In genomic region chr1:103145449-103145848, GRCh38 we compare ENCODE assay signal across 31 cellular contexts. TPM values are rescaled to one million over a fixed set of nuclear protein-coding genes. Genes with fewer than 3 reads are reported as not detected.
"Had no signal": no experiment of that assay in that cellular context is flagged by ENCODE, and none has a peak within 500 bp of the region (broad histone marks: within the 10 kb centered on the region; RNA-seq: fewer than 3 reads in every experiment).

No MANE protein-coding gene starts in this region.

- H3K9me3 ChIP-seq: esophagus muscularis mucosa, heart left ventricle, left lung, lower lobe of right lung, right lobe of liver, stomach, thyroid gland, upper lobe of left lung had no signal

- H3K27ac ChIP-seq: esophagus muscularis mucosa, foreskin keratinocyte, heart left ventricle, left lung, lower lobe of right lung, right lobe of liver, stomach, thyroid gland, upper lobe of left lung, WERI-Rb-1 had no signal

- DNase-seq: activated CD4-positive, alpha-beta memory T cell treated with anti-CD3 and anti-CD28 coated beads for 36 hours; activated CD4-positive, alpha-beta T cell treated with anti-CD3 and anti-CD28 coated beads for 48 hours; activated CD8-positive, alpha-beta memory T cell treated with anti-CD3 and anti-CD28 coated beads, Interleukin-2, amount 50 U/mL, for 4 hours; activated effector memory CD4-positive, alpha-beta T cell treated with anti-CD3 and anti-CD28 coated beads, Interleukin-2, amount 50 U/mL, for 16 hours; activated naive CD4-positive, alpha-beta T cell treated with anti-CD3 and anti-CD28 coated beads, Interleukin-2, amount 10 ng/mL, durations not matched to agents 7 days and 5 days; activated naive CD8-positive, alpha-beta T cell treated with anti-CD3 and anti-CD28 coated beads, Interleukin-2, amount 10 ng/mL, durations not matched to agents 7 days and 5 days; activated T-cell treated with anti-CD3 and anti-CD28 coated beads, Interleukin-2, amount 50 U/mL, for 1 hour; amniotic stem cell; caudate nucleus; effector CD4-positive, alpha-beta T cell; foreskin keratinocyte; heart left ventricle; kidney glomerular epithelial cell; left lung; lower lobe of right lung; right lobe of liver; small intestine; stimulated activated CD4-positive, alpha-beta T cell treated with anti-CD3 and anti-CD28 coated beads, Interleukin-1b, Interleukin-23, amount 100 ng/mL, for 48 hours; stimulated activated naive B cell treated with anti-CD40 and anti-IgM and Interleukin-4, amounts not matched to agents 10 μg/mL and 1 μg/mL and 100 μg/mL, for 72 hours; stomach; thyroid gland; upper lobe of left lung; WERI-Rb-1 had no signal

- H3K4me1 ChIP-seq: esophagus muscularis mucosa, heart left ventricle, left lung, lower lobe of right lung, right lobe of liver, stomach, thyroid gland, upper lobe of left lung had no signal

- H3K36me3 ChIP-seq: esophagus muscularis mucosa, heart left ventricle, left lung, lower lobe of right lung, right lobe of liver, stomach, thyroid gland, upper lobe of left lung, WERI-Rb-1 had no signal

- H3K4me3 ChIP-seq: esophagus muscularis mucosa, heart left ventricle, left lung, lower lobe of right lung, right lobe of liver, stomach, thyroid gland, upper lobe of left lung had no signal

- H3K4me1 Mint-ChIP-seq: activated naive CD4-positive, alpha-beta T cell treated with anti-CD3 and anti-CD28 coated beads, Interleukin-2, amount 10 ng/mL, durations not matched to agents 7 days and 5 days; activated naive CD8-positive, alpha-beta T cell treated with anti-CD3 and anti-CD28 coated beads, Interleukin-2, amount 10 ng/mL, durations not matched to agents 7 days and 5 days; stimulated activated naive B cell treated with anti-CD40 and anti-IgM and Interleukin-4, amounts not matched to agents 10 μg/mL and 1 μg/mL and 100 μg/mL, for 72 hours had no signal

- H3K36me3 Mint-ChIP-seq: activated CD4-positive, alpha-beta memory T cell treated with anti-CD3 and anti-CD28 coated beads for 36 hours; activated naive CD4-positive, alpha-beta T cell treated with anti-CD3 and anti-CD28 coated beads, Interleukin-2, amount 10 ng/mL, durations not matched to agents 7 days and 5 days; activated naive CD8-positive, alpha-beta T cell treated with anti-CD3 and anti-CD28 coated beads, Interleukin-2, amount 10 ng/mL, durations not matched to agents 7 days and 5 days; stimulated activated naive B cell treated with anti-CD40 and anti-IgM and Interleukin-4, amounts not matched to agents 10 μg/mL and 1 μg/mL and 100 μg/mL, for 72 hours had no signal

- H3K27ac Mint-ChIP-seq: activated CD4-positive, alpha-beta memory T cell treated with anti-CD3 and anti-CD28 coated beads for 36 hours; activated naive CD4-positive, alpha-beta T cell treated with anti-CD3 and anti-CD28 coated beads, Interleukin-2, amount 10 ng/mL, durations not matched to agents 7 days and 5 days; activated naive CD8-positive, alpha-beta T cell treated with anti-CD3 and anti-CD28 coated beads, Interleukin-2, amount 10 ng/mL, durations not matched to agents 7 days and 5 days; activated T-helper 1 cell treated with anti-CD3 and anti-CD28 coated beads, Interleukin-12 subunit alpha, Interleukin-12 subunit beta, Interleukin-2, Interleukin-4 antibody, amounts not matched to agents 30 ng/mL and 10 ng/mL and 1 ng/mL, durations not matched to agents 14 hours and 24 hours and 36 hours; dendritic cell treated with granulocyte-macrophage colony-stimulating factor and Interleukin-4, amounts not matched to agents 40 ng/mL and 50 ng/mL, for 4 days; natural killer cell treated with Interleukin-12 subunit alpha and Interleukin-12 subunit beta and Interleukin-15 and Interleukin-18, amount 100 ng/mL, for 72 hours; progenitor cell of endocrine pancreas; stimulated activated naive B cell treated with anti-CD40 and anti-IgM and Interleukin-4, amounts not matched to agents 10 μg/mL and 1 μg/mL and 100 μg/mL, for 72 hours had no signal

- H3K4me3 Mint-ChIP-seq: activated CD4-positive, alpha-beta memory T cell treated with anti-CD3 and anti-CD28 coated beads for 36 hours; activated naive CD4-positive, alpha-beta T cell treated with anti-CD3 and anti-CD28 coated beads, Interleukin-2, amount 10 ng/mL, durations not matched to agents 7 days and 5 days; activated naive CD8-positive, alpha-beta T cell treated with anti-CD3 and anti-CD28 coated beads, Interleukin-2, amount 10 ng/mL, durations not matched to agents 7 days and 5 days; activated T-helper 1 cell treated with anti-CD3 and anti-CD28 coated beads, Interleukin-12 subunit alpha, Interleukin-12 subunit beta, Interleukin-2, Interleukin-4 antibody, amounts not matched to agents 30 ng/mL and 10 ng/mL and 1 ng/mL, durations not matched to agents 14 hours and 24 hours and 36 hours; dendritic cell treated with granulocyte-macrophage colony-stimulating factor and Interleukin-4, amounts not matched to agents 40 ng/mL and 50 ng/mL, for 4 days; natural killer cell treated with Interleukin-12 subunit alpha and Interleukin-12 subunit beta and Interleukin-15 and Interleukin-18, amount 100 ng/mL, for 72 hours; stimulated activated naive B cell treated with anti-CD40 and anti-IgM and Interleukin-4, amounts not matched to agents 10 μg/mL and 1 μg/mL and 100 μg/mL, for 72 hours had no signal

- H3K9me3 Mint-ChIP-seq: activated naive CD4-positive, alpha-beta T cell treated with anti-CD3 and anti-CD28 coated beads, Interleukin-2, amount 10 ng/mL, durations not matched to agents 7 days and 5 days; activated T-helper 1 cell treated with anti-CD3 and anti-CD28 coated beads, Interleukin-12 subunit alpha, Interleukin-12 subunit beta, Interleukin-2, Interleukin-4 antibody, amounts not matched to agents 30 ng/mL and 10 ng/mL and 1 ng/mL, durations not matched to agents 14 hours and 24 hours and 36 hours; dendritic cell treated with granulocyte-macrophage colony-stimulating factor and Interleukin-4, amounts not matched to agents 40 ng/mL and 50 ng/mL, for 4 days had no signal

- ATAC-seq: activated CD4-positive, CD25-positive, alpha-beta regulatory T cell treated with anti-CD3 and anti-CD28 coated beads, Interleukin-2, amount 50 U/mL, for 24 hours; foreskin keratinocyte; heart left ventricle; left lung; lower lobe of right lung; natural killer cell treated with Interleukin-12 subunit alpha and Interleukin-12 subunit beta and Interleukin-15 and Interleukin-18, amount 100 ng/mL, for 72 hours; right lobe of liver; stimulated activated naive B cell treated with anti-CD40 and anti-IgM and Interleukin-4, amounts not matched to agents 10 μg/mL and 1 μg/mL and 100 μg/mL, for 72 hours had no signal

- H3K27me3 ChIP-seq: esophagus muscularis mucosa, foreskin keratinocyte, heart left ventricle, left lung, right lobe of liver, stomach, thyroid gland, upper lobe of left lung had no signal

- H3K27me3 Mint-ChIP-seq: activated CD4-positive, alpha-beta memory T cell treated with anti-CD3 and anti-CD28 coated beads for 36 hours; activated naive CD4-positive, alpha-beta T cell treated with anti-CD3 and anti-CD28 coated beads, Interleukin-2, amount 10 ng/mL, durations not matched to agents 7 days and 5 days; activated naive CD8-positive, alpha-beta T cell treated with anti-CD3 and anti-CD28 coated beads, Interleukin-2, amount 10 ng/mL, durations not matched to agents 7 days and 5 days; dendritic cell treated with granulocyte-macrophage colony-stimulating factor and Interleukin-4, amounts not matched to agents 40 ng/mL and 50 ng/mL, for 4 days; natural killer cell treated with Interleukin-12 subunit alpha and Interleukin-12 subunit beta and Interleukin-15 and Interleukin-18, amount 100 ng/mL, for 72 hours; progenitor cell of endocrine pancreas; stimulated activated naive B cell treated with anti-CD40 and anti-IgM and Interleukin-4, amounts not matched to agents 10 μg/mL and 1 μg/mL and 100 μg/mL, for 72 hours had no signal

RNA-seq across cellular contexts. Expression of gene COL11A1, which starts 37.1 kb away (rescaled TPM):
- total RNA-seq: activated CD4-positive, alpha-beta memory T cell treated with anti-CD3 and anti-CD28 coated beads for 36 hours; activated CD8-positive, alpha-beta memory T cell treated with anti-CD3 and anti-CD28 coated beads for 36 hours; activated naive CD8-positive, alpha-beta T cell treated with anti-CD3 and anti-CD28 coated beads, Interleukin-2, amount 10 ng/mL, durations not matched to agents 7 days and 5 days; activated T-helper 1 cell treated with anti-CD3 and anti-CD28 coated beads, Interleukin-12 subunit alpha, Interleukin-12 subunit beta, Interleukin-2, Interleukin-4 antibody, amounts not matched to agents 30 ng/mL and 10 ng/mL and 1 ng/mL, durations not matched to agents 14 hours and 24 hours and 36 hours; natural killer cell treated with Interleukin-12 subunit alpha and Interleukin-12 subunit beta and Interleukin-15 and Interleukin-18, amount 100 ng/mL, for 72 hours; T-helper 1 cell treated with Interleukin-12 subunit alpha and Interleukin-12 subunit beta and Interleukin-4 antibody, amounts not matched to agents 30 ng/mL and 1 ng/mL, for 36 hours had no signal
